Comparison of ENCODE assay signal across 23 cellular contexts in genomic region chr2:64356906-64357305, GRCh38.
"Had no signal": no experiment of that assay in that cellular context is flagged by ENCODE, and none has a peak within 500 bp of the region (broad histone marks: within the 10 kb centered on the region; RNA-seq: fewer than 3 reads in every experiment).

No MANE protein-coding gene starts in this region.

- H3K9me3 ChIP-seq: esophagus squamous epithelium, lower lobe of right lung, neutrophil, pancreas, sigmoid colon, stomach, thyroid gland had no signal

- ATAC-seq: effector memory CD8-positive, alpha-beta T cell; left ventricle myocardium superior; lower lobe of right lung; naive thymus-derived CD8-positive, alpha-beta T cell; pancreas; stimulated activated effector memory CD8-positive, alpha-beta T cell treated with anti-CD3 and anti-CD28 coated beads, Interleukin-12 subunit alpha, Interleukin-12 subunit beta, amount 100 ng/mL, for 72 hours had no signal

- H3K36me3 ChIP-seq: esophagus squamous epithelium, lower lobe of right lung, neutrophil, pancreas, sigmoid colon, stomach, thyroid gland had no signal

- H3K4me3 Mint-ChIP-seq: effector memory CD8-positive, alpha-beta T cell; immature natural killer cell; naive thymus-derived CD8-positive, alpha-beta T cell; stimulated activated effector memory CD8-positive, alpha-beta T cell treated with anti-CD3 and anti-CD28 coated beads, Interleukin-12 subunit alpha, Interleukin-12 subunit beta, amount 100 ng/mL, for 72 hours had no signal

- H3K4me1 Mint-ChIP-seq: immature natural killer cell had no signal

- H3K27ac ChIP-seq: coronary artery, esophagus squamous epithelium, lower lobe of right lung, neutrophil, pancreas, sigmoid colon, stomach, thyroid gland had no signal

- H3K36me3 Mint-ChIP-seq: stimulated activated effector memory CD8-positive, alpha-beta T cell treated with anti-CD3 and anti-CD28 coated beads, Interleukin-12 subunit alpha, Interleukin-12 subunit beta, amount 100 ng/mL, for 72 hours had no signal

- H3K27me3 ChIP-seq: esophagus squamous epithelium, pancreas, sigmoid colon, stomach, thyroid gland had no signal

- H3K4me3 ChIP-seq: coronary artery, esophagus squamous epithelium, lower lobe of right lung, pancreas, sigmoid colon, stomach, thyroid gland had no signal

- H3K27ac Mint-ChIP-seq: effector memory CD8-positive, alpha-beta T cell; progenitor cell of endocrine pancreas; stimulated activated effector memory CD8-positive, alpha-beta T cell treated with anti-CD3 and anti-CD28 coated beads, Interleukin-12 subunit alpha, Interleukin-12 subunit beta, amount 100 ng/mL, for 72 hours had no signal

- H3K9me3 Mint-ChIP-seq: effector memory CD8-positive, alpha-beta T cell had no signal

- DNase-seq: dermis blood vessel endothelial cell; effector memory CD8-positive, alpha-beta T cell; erythroblast; esophagus squamous epithelium; foreskin melanocyte; glutamatergic neuron; hypothalamus; immature natural killer cell; left ventricle myocardium superior; lower lobe of right lung; naive thymus-derived CD8-positive, alpha-beta T cell; pancreas; sigmoid colon; stimulated activated CD4-positive, alpha-beta T cell treated with anti-CD3 and anti-CD28 coated beads, Interleukin-2, amount 100 ng/mL, for 24 hours; stimulated activated CD4-positive, alpha-beta T cell treated with anti-CD3 and anti-CD28 coated beads, Interleukin-4, amount 100 ng/mL, for 24 hours; stimulated activated naive CD4-positive, alpha-beta T cell treated with Interleukin-2 at 50 U/mL for 16 hours; stomach; thyroid gland; trophoblast cell had no signal
